Comparison of ENCODE assay signal across 34 cellular contexts in genomic region chr10:43317422-43317821, GRCh38. TPM values are rescaled to one million over a fixed set of nuclear protein-coding genes. Genes with fewer than 3 reads are reported as not detected.
"Had no signal": no experiment of that assay in that cellular context is flagged by ENCODE, and none has a peak within 500 bp of the region (broad histone marks: within the 10 kb centered on the region; RNA-seq: fewer than 3 reads in every experiment).

No MANE protein-coding gene starts in this region.

- ATAC-seq: left lobe of liver; lower lobe of right lung; natural killer cell; stimulated activated naive CD8-positive, alpha-beta T cell treated with anti-CD3 and anti-CD28 coated beads, Interleukin-15, Interleukin-2, amounts not matched to agents 100 U/mL and 50 U/mL, for 24 hours had no signal

- H3K27me3 ChIP-seq: brain microvascular endothelial cell, ovary, testis, uterus had no signal

- H3K9me3 ChIP-seq: lower lobe of right lung, ovary, testis, uterus had no signal

- H3K27ac ChIP-seq: brain microvascular endothelial cell, lower lobe of right lung, ovary, testis, uterus had no signal

- DNase-seq: activated CD4-positive, alpha-beta memory T cell treated with anti-CD3 and anti-CD28 coated beads for 36 hours; activated CD4-positive, alpha-beta T cell treated with anti-CD3 and anti-CD28 coated beads, Interleukin-2, amount 10 ng/mL, durations not matched to agents 24 days and 14 days; activated CD4-positive, CD25-positive, alpha-beta regulatory T cell treated with anti-CD3 and anti-CD28 coated beads, Interleukin-2, amount 50 U/mL, for 72 hours; activated CD8-positive, alpha-beta memory T cell treated with anti-CD3 and anti-CD28 coated beads, Interleukin-2, amount 50 U/mL, for 4 hours; activated gamma-delta T cell; activated naive CD4-positive, alpha-beta T cell treated with anti-CD3 and anti-CD28 coated beads, Interleukin-2, amount 50 U/mL, for 16 hours; activated T-cell treated with anti-CD3 and anti-CD28 coated beads, Interleukin-2, amount 50 U/mL, for 1 hour; amniotic stem cell; brain microvascular endothelial cell; cortex of kidney; head of caudate nucleus; hippocampal formation; lower lobe of right lung; mesenchymal stem cell; natural killer cell; ovary; stimulated activated CD4-positive, alpha-beta T cell treated with anti-CD3 and anti-CD28 coated beads, Interleukin-2, amount 100 ng/mL, for 48 hours; stimulated activated naive CD8-positive, alpha-beta T cell treated with anti-CD3 and anti-CD28 coated beads, Interleukin-15, Interleukin-2, amounts not matched to agents 100 U/mL and 50 U/mL, for 24 hours; SW 1271; T1000; testis; trophoblast cell; uterus had no signal

- H3K36me3 ChIP-seq: brain microvascular endothelial cell, lower lobe of right lung, ovary, uterus had no signal

- H3K4me1 ChIP-seq: testis, uterus had no signal

- FAIRE-seq: astrocyte, endothelial cell of umbilical vein, keratinocyte had no signal

- H3K4me3 ChIP-seq: lower lobe of right lung, ovary, testis, uterus had no signal

RNA-seq across cellular contexts. Expression of gene FXYD4, which starts 54.0 kb away (rescaled TPM):
- total RNA-seq: activated CD4-positive, alpha-beta memory T cell treated with anti-CD3 and anti-CD28 coated beads for 36 hours; activated CD4-positive, alpha-beta T cell treated with anti-CD3 and anti-CD28 coated beads, Interleukin-2, amount 10 ng/mL, durations not matched to agents 24 days and 14 days; activated CD8-positive, alpha-beta memory T cell treated with anti-CD3 and anti-CD28 coated beads for 36 hours; astrocyte; cardiac septum; cerebellum; endothelial cell of umbilical vein; fibroblast of lung; fibroblast of villous mesenchyme; left lobe of liver; lower lobe of right lung; natural killer cell; ovary; progenitor cell of endocrine pancreas; uterus had no signal
- polyA plus RNA-seq: endothelial cell of umbilical vein, esophagus, fibroblast of lung, keratinocyte, ovary had no signal
